Comparison of ENCODE assay signal across 1 cellular context in genomic region chr2:89205153-89205552, GRCh38.
TF ChIP-seq lines count a peak whose summit lies in the region.
"Not testable (repeated sequence)": the region's sequence is repeated elsewhere in the genome, so short reads cannot be mapped to it uniquely, and the experiment has no call there.

No MANE protein-coding gene starts in this region.

TF ChIP-seq in HepG2, 621 proteins besides CTCF, POLR2A, EP300 and RAD21:
- 0 out of 2 replicates have a peak, but pooled peaks have one; percentile 8 for TF ChIP-seq USF2 (IDR thresholded peaks at IDR 0.05; ENCODE audit: low read depth, low read length)
- not testable (repeated sequence) for TF ChIP-seq USF2 (CRISPR knock-in tag; IDR thresholded peaks at IDR 0.05; ENCODE audit: borderline replicate concordance)
- TF ChIP-seq SMC3 (IDR thresholded peaks at IDR 0.05; ENCODE audit: low read length): peak; percentile 19; the same call in 1 of the 2 replicates
- TF ChIP-seq, protein P1, sequence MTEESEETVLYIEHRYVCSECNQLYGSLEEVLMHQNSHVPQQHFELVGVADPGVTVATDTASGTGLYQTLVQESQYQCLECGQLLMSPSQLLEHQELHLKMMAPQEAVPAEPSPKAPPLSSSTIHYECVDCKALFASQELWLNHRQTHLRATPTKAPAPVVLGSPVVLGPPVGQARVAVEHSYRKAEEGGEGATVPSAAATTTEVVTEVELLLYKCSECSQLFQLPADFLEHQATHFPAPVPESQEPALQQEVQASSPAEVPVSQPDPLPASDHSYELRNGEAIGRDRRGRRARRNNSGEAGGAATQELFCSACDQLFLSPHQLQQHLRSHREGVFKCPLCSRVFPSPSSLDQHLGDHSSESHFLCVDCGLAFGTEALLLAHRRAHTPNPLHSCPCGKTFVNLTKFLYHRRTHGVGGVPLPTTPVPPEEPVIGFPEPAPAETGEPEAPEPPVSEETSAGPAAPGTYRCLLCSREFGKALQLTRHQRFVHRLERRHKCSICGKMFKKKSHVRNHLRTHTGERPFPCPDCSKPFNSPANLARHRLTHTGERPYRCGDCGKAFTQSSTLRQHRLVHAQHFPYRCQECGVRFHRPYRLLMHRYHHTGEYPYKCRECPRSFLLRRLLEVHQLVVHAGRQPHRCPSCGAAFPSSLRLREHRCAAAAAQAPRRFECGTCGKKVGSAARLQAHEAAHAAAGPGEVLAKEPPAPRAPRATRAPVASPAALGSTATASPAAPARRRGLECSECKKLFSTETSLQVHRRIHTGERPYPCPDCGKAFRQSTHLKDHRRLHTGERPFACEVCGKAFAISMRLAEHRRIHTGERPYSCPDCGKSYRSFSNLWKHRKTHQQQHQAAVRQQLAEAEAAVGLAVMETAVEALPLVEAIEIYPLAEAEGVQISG (CRISPR knock-in tag; IDR thresholded peaks at IDR 0.05): peak; percentile 69; the same call in 1 of the 2 replicates
TF ChIP-seq in HepG2: peak in this region for 3; not testable (repeated sequence) for 618.
